In the genomic region with DNA sequence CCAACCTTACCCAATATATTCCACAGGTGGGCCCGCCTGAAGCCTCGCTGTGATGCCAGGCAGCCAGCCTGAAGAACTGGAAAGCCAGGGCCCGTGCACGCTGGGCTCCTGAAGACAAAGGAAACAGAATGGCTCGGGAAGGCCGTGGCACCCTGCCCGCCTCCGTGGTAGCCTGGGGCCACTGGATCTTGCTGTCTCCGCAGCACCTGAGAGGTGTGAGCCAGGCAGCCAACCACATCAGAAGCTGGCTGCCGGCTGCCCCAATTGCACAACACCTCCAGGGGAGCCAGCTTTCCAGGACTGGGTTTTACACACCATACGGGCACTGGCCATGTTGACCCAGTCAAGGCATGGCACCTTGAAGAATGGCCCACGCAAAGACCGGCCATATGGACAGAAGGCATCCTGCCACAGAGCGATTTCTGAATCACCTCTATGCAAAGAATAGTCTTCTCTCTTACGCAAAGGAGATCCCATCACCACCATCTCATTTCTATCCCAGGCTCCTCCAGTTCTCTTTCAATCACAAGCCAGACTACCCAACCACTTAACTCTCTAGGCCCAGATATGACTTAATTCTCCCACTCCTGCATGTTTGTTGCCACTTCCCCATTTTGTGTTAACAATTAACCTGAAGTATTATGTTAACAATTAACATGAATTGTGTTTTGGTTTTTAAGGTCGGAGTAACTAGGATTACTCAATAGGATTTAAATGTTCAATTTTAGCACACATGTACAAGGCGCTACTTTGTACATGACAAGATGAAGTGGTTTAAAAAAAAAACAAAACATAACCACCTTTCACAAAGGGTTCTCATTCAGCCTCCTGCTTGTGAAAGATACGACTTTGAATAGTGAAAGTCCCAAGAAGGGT, we compare ENCODE assay signal across 8 cellular contexts. TPM values are rescaled to one million over a fixed set of nuclear protein-coding genes. Genes with fewer than 3 reads are reported as not detected.
DNase-seq lines count a peak whose midpoint lies in the region; ATAC-seq and TF ChIP-seq lines count a peak whose summit lies in the region.

No MANE protein-coding gene starts in this region.

- ATAC-seq in HG03175 (IDR thresholded peaks at IDR 0.05; ENCODE audit: unreplicated experiment) = peak; percentile 86
- ATAC-seq in stimulated activated effector memory CD8-positive, alpha-beta T cell treated with anti-CD3 and anti-CD28 coated beads, Interleukin-12 subunit alpha, Interleukin-12 subunit beta, amount 100 ng/mL, for 72 hours = no peak

- no peaks in the 10 kb centered on the region for H3K36me3 ChIP-seq in brain microvascular endothelial cell (replicated peaks)

- peaks cover 50% of the 10 kb centered on the region for H3K4me1 Mint-ChIP-seq in type B pancreatic cell (ENCODE audit: unreplicated experiment)
- no peaks in the 10 kb centered on the region for H3K4me1 Mint-ChIP-seq in stimulated activated effector memory CD8-positive, alpha-beta T cell treated with anti-CD3 and anti-CD28 coated beads, Interleukin-12 subunit alpha, Interleukin-12 subunit beta, amount 100 ng/mL, for 72 hours

- H3K27ac ChIP-seq in brain microvascular endothelial cell = peak overlapping the region; percentile 6

- H3K27me3 Mint-ChIP-seq in type B pancreatic cell = no peaks in the 10 kb centered on the region

- H3K27ac Mint-ChIP-seq in type B pancreatic cell = peak overlapping the region; percentile 90
- no peak overlapping the region for H3K27ac Mint-ChIP-seq in stimulated activated effector memory CD8-positive, alpha-beta T cell treated with anti-CD3 and anti-CD28 coated beads, Interleukin-12 subunit alpha, Interleukin-12 subunit beta, amount 100 ng/mL, for 72 hours

- peaks cover 3% of the 10 kb centered on the region for H3K9me3 Mint-ChIP-seq in type B pancreatic cell
- H3K9me3 Mint-ChIP-seq in stimulated activated effector memory CD8-positive, alpha-beta T cell treated with anti-CD3 and anti-CD28 coated beads, Interleukin-12 subunit alpha, Interleukin-12 subunit beta, amount 100 ng/mL, for 72 hours = no peaks in the 10 kb centered on the region

- DNase-seq in activated effector memory CD4-positive, alpha-beta T cell treated with anti-CD3 and anti-CD28 coated beads, Interleukin-2, amount 50 U/mL, for 16 hours = peak; percentile 34
- DNase-seq in activated effector memory CD4-positive, alpha-beta T cell treated with Interleukin-2 at 50 U/mL for 16 hours = no peak
- DNase-seq in brain microvascular endothelial cell = no peak
- DNase-seq in type B pancreatic cell (ENCODE audit: extremely low spot score, unreplicated experiment) = no peak
- DNase-seq in foreskin melanocyte = no peak
- DNase-seq in GOT3 (lab: John Stamatoyannopoulos, UW) = no peak
- DNase-seq in stimulated activated effector memory CD8-positive, alpha-beta T cell treated with anti-CD3 and anti-CD28 coated beads, Interleukin-12 subunit alpha, Interleukin-12 subunit beta, amount 100 ng/mL, for 72 hours (ENCODE audit: low spot score in 2 of 2) = no peak

- no peak overlapping the region for H3K4me3 ChIP-seq in brain microvascular endothelial cell (ENCODE audit: low read depth, low read length)

- peaks cover 28% of the 10 kb centered on the region for H3K36me3 Mint-ChIP-seq in type B pancreatic cell
- H3K36me3 Mint-ChIP-seq in stimulated activated effector memory CD8-positive, alpha-beta T cell treated with anti-CD3 and anti-CD28 coated beads, Interleukin-12 subunit alpha, Interleukin-12 subunit beta, amount 100 ng/mL, for 72 hours = no peaks in the 10 kb centered on the region

- no peaks in the 10 kb centered on the region for H3K27me3 ChIP-seq in brain microvascular endothelial cell (replicated peaks)

- TF ChIP-seq CTCF in brain microvascular endothelial cell (IDR thresholded peaks at IDR 0.05; ENCODE audit: low read depth, low read length, missing control alignments) (no peak), type B pancreatic cell (conservative IDR thresholded peaks at IDR 0.05) (no peak)

- H3K4me3 Mint-ChIP-seq in type B pancreatic cell = peak overlapping the region; percentile 65
- H3K4me3 Mint-ChIP-seq in stimulated activated effector memory CD8-positive, alpha-beta T cell treated with anti-CD3 and anti-CD28 coated beads, Interleukin-12 subunit alpha, Interleukin-12 subunit beta, amount 100 ng/mL, for 72 hours = no peak overlapping the region

- in situ Hi-C loops in brain microvascular endothelial cell (cut with HindIII; ENCODE audit: low pct_ligation_motif_present, low sequenced_read_pairs) = no loop called here

RNA-seq across cellular contexts. Expression of a gene that starts 32.1 kb away (rescaled TPM):
- total RNA-seq in type B pancreatic cell (ENCODE audit: low replicate concordance) = 47.4 and 48.5 TPM in 2 replicates
